In genomic region chr3:160678447-160678846, GRCh38 we compare ENCODE assay signal across 19 cellular contexts. TPM values are rescaled to one million over a fixed set of nuclear protein-coding genes. Genes with fewer than 3 reads are reported as not detected.
DNase-seq lines count a peak whose midpoint lies in the region; ATAC-seq, FAIRE-seq and TF ChIP-seq lines count a peak whose summit lies in the region.
"Had no signal": no experiment of that assay in that cellular context is flagged by ENCODE, and none has a peak within 500 bp of the region (broad histone marks: within the 10 kb centered on the region; RNA-seq: fewer than 3 reads in every experiment).

No MANE protein-coding gene starts in this region.

- peaks cover 3 to 19% (median 8%) of the 10 kb centered on the region in 4 donors for H3K4me1 ChIP-seq in liver (ENCODE audit: control insufficient read depth in 4 of 4, insufficient read depth in 4 of 4, low read length in 3 of 4)
- H3K4me1 ChIP-seq in stomach: peaks cover 0 to 28% (median 4%) of the 10 kb centered on the region in 4 donors
- no peaks in the 10 kb centered on the region for H3K4me1 ChIP-seq in right cardiac atrium (ENCODE audit: control insufficient read depth, insufficient read depth, low read length)
- H3K4me1 ChIP-seq: tibial nerve had no signal

- no peaks in the 10 kb centered on the region for H3K27me3 ChIP-seq in bronchial epithelial cell (ENCODE audit: control insufficient read depth, insufficient read depth, low read length)
- H3K27me3 ChIP-seq in liver (ENCODE audit: control insufficient read depth in 4 of 4, insufficient read depth in 4 of 4, low read length in 3 of 4): no peaks in the 10 kb centered on the region
- no peaks in the 10 kb centered on the region for H3K27me3 ChIP-seq in stomach
- H3K27me3 ChIP-seq in right cardiac atrium (ENCODE audit: control insufficient read depth, insufficient read depth): no peaks in the 10 kb centered on the region
- H3K27me3 ChIP-seq: tibial nerve had no signal

- WGBS in liver: 63% methylated on average over 3 of the region's 3 CpGs
- 10 to 20% (median 13%) methylated on average over 3 of the region's 3 CpGs for WGBS in stomach, 5 donors
- 45% methylated on average over 3 of the region's 3 CpGs for WGBS in right cardiac atrium

- DNase-seq in DMS 273 (lab: John Stamatoyannopoulos, UW; ENCODE audit: unreplicated experiment): peak; percentile 65
- DNase-seq in DMS 273 treated with DMSO at 0.1 percent for 48 hours (lab: John Stamatoyannopoulos, UW): no peak
- peak; percentile 25 for DNase-seq in bronchial epithelial cell (ENCODE audit: low read depth)
- DNase-seq in stomach: no peak
- no peak for DNase-seq in right cardiac atrium
- DNase-seq in superior temporal gyrus (ENCODE audit: extremely low spot score): no peak
- DNase-seq: activated CD8-positive, alpha-beta memory T cell treated with anti-CD3 and anti-CD28 coated beads, Interleukin-2, amount 50 U/mL, for 48 hours; activated naive CD4-positive, alpha-beta T cell treated with Interleukin-2 at 50 U/mL for 16 hours; C1 segment of cervical spinal cord; NCI-H2029 treated with DMSO at 0.1 percent for 48 hours; NCI-H748 treated with DMSO at 0.1 percent for 48 hours; stimulated activated CD4-positive, alpha-beta T cell treated with anti-CD3 and anti-CD28 coated beads, Interleukin-4, amount 100 ng/mL, for 24 hours; T-helper 17 cell had no signal

- FAIRE-seq in bronchial epithelial cell (lab: Jason Lieb, UNC): no peak

- no peak overlapping the region for H3K9ac ChIP-seq in liver (ENCODE audit: low read depth in 1 of 2, low read length in 2 of 2)

- TF ChIP-seq EP300 in stomach (IDR thresholded peaks at IDR 0.05): no peak

- no peak overlapping the region for H3K4me3 ChIP-seq in bronchial epithelial cell (ENCODE audit: low read depth, low read length)
- H3K4me3 ChIP-seq in liver (ENCODE audit: low read depth in 1 of 3, low read length in 3 of 3): no peak overlapping the region
- H3K4me3 ChIP-seq in stomach: peak overlapping the region; percentile 7 to 36 (median 31)
- no peak overlapping the region for H3K4me3 ChIP-seq in right cardiac atrium (ENCODE audit: low read length)
- H3K4me3 ChIP-seq: tibial nerve had no signal

- TF ChIP-seq POLR2A in stomach (IDR thresholded peaks at IDR 0.05): peak in 1 of 4 donors; percentile 4

- no peak overlapping the region for H3K27ac ChIP-seq in liver (ENCODE audit: low read depth in 1 of 2, low read length in 2 of 2)
- peak overlapping the region; percentile 71 to 91 (median 83) for H3K27ac ChIP-seq in stomach
- H3K27ac ChIP-seq in right cardiac atrium (ENCODE audit: low read length): no peak overlapping the region
- H3K27ac ChIP-seq: 22Rv1 had no signal

- H3K9me3 ChIP-seq in liver (ENCODE audit: control insufficient read depth in 4 of 4, low read length in 3 of 4): no peaks in the 10 kb centered on the region
- H3K9me3 ChIP-seq in stomach: no peaks in the 10 kb centered on the region
- no peaks in the 10 kb centered on the region for H3K9me3 ChIP-seq in right cardiac atrium (ENCODE audit: control insufficient read depth, low read length)
- H3K9me3 ChIP-seq: tibial nerve had no signal

- TF ChIP-seq CTCF in bronchial epithelial cell (IDR thresholded peaks at IDR 0.05; ENCODE audit: insufficient read depth, low read length, severe bottlenecking) (no peak), liver (IDR thresholded peaks at IDR 0.05; ENCODE audit: low read depth, low read length, missing input control) (no peak), stomach (IDR thresholded peaks at IDR 0.05) (no peak)

- ATAC-seq in right cardiac atrium (no peak), HG02938 (IDR thresholded peaks at IDR 0.05; ENCODE audit: unreplicated experiment) (no peak)
- ATAC-seq: T-helper 17 cell had no signal

- intact Hi-C loops in stomach (cut with DNase I; ENCODE audit: low total_unique reads): no loop called here
- intact Hi-C loops in right cardiac atrium (cut with DNase I): no loop called here

- no peaks in the 10 kb centered on the region for H3K36me3 ChIP-seq in bronchial epithelial cell (ENCODE audit: control insufficient read depth, insufficient read depth, low read length)
- H3K36me3 ChIP-seq in liver (ENCODE audit: control insufficient read depth in 4 of 4, insufficient read depth in 3 of 4, low read depth in 1 of 4, low read length in 3 of 4): no peaks in the 10 kb centered on the region
- no peaks in the 10 kb centered on the region for H3K36me3 ChIP-seq in stomach
- H3K36me3 ChIP-seq: tibial nerve had no signal

- TF ChIP-seq RAD21 in liver (IDR thresholded peaks at IDR 0.05): no peak

TF ChIP-seq in liver, 16 proteins besides CTCF, POLR2A, EP300 and RAD21:
- TF ChIP-seq RXRA (IDR thresholded peaks at IDR 0.05) (no peak), HNF4A (conservative IDR thresholded peaks at IDR 0.05) (peak; percentile 10 to 27)

RNA-seq across cellular contexts. Expression of gene ARL14, which starts 1.5 kb away (rescaled TPM):
- total RNA-seq in bronchial epithelial cell (0.13 and 0.26 TPM in 2 replicates), liver (under 1 TPM in 1 of 2 donors, not detected in 1; 0.14 TPM), stomach (10 to 100 TPM in 4 of 5 donors, 1 to 10 TPM in 1; 8.5 to 61.5 (median 19.4) TPM), right cardiac atrium (not detected)
- polyA plus RNA-seq in liver (under 1 TPM in 1 of 2 donors, not detected in 1; 0.15 TPM), stomach (100 to 1,000 TPM in 1 of 3 donors, 10 to 100 TPM in 1, 1 to 10 TPM in 1; 4.3 to 181 (median 27.4) TPM), right cardiac atrium (0.07 TPM)
- total RNA-seq: neural crest cell, RPMI7951, T-helper 17 cell, tibial nerve had no signal

Comparison
In these comparisons a context has a peak if more than half of its experiments do, and no peak if none do; other contexts are left out.
1. DNase-seq: peak in DMS 273 (single experiment) and bronchial epithelial cell (single experiment); none in DMS 273 treated with DMSO at 0.1 percent for 48 hours (single experiment), stomach (single experiment), right cardiac atrium (0 of 3) and superior temporal gyrus (single experiment).
2. H3K4me3 ChIP-seq: peak in stomach (4 of 4); none in bronchial epithelial cell (single experiment), liver (0 of 3) and right cardiac atrium (single experiment).
3. H3K27ac ChIP-seq: peak in stomach (5 of 5); none in liver (0 of 2) and right cardiac atrium (single experiment).